Comparison of ENCODE assay signal across 8 cellular contexts in the genomic region with DNA sequence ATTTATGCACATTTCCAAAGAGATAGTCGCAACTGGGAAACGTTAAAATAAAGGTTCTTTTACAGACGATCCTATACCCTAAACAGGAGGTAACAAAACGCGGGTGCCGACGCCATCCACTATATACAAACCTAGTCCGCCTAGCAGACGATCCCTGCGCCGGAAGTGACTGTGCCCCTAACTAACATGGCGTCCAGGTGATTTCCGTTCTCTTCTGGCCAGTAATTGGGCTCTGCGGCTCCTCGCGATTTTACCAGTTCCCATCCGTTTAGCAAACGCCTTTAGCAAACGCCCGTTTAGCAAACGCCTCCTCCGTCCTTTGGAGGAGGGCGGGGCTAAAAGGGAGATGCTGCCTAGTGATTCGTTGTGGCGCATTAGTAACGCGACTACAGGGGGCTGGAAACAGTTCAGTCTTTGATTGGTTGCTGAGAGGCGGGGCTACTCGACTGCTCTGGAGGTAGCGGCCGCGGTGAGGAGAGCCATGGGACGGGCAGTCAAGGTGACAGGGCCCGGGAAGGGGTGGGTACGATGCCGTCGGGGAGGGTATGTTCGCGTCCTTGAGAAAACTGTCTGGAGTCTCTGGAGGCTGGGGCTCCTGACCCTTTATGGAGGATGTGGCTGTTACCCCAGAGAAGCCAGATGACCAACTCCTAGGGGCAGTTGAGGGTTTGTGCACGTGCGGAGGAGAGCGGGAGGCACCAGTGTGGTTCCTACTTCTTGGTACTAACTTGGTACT. TPM values are rescaled to one million over a fixed set of nuclear protein-coding genes. Genes with fewer than 3 reads are reported as not detected.
A peak's percentile ranks its signal among the peaks of the same experiment; 100 is the strongest.
DNase-seq lines count a peak whose midpoint lies in the region; ATAC-seq and TF ChIP-seq lines count a peak whose summit lies in the region.

A gene (plus strand): TSS at position 405 of the 736 bp plus-strand sequence. CDS start 77 bp downstream, at position 482.

- H3K4me3 ChIP-seq in BE2C (ENCODE audit: low read depth, low read length) = peak within 1 kb of the TSS; percentile 97
- peak within 1 kb of the TSS; percentile 54 for H3K4me3 ChIP-seq in colonic mucosa

- H3K9me3 ChIP-seq in BE2C = no peaks in the 10 kb centered on the region
- no peaks in the 10 kb centered on the region for H3K9me3 ChIP-seq in colonic mucosa

- H3K9ac ChIP-seq in colonic mucosa (ENCODE audit: low read depth in 2 of 2, low read length in 2 of 2) = peak within 1 kb of the TSS; percentile 58 to 87

- intact Hi-C loops in colonic mucosa (cut with DNase I) = loop anchor here (5.0 kb wide), 1 partner anchor 92 kb away; a partner anchor contains a TSS

- no peaks in the 10 kb centered on the region for H3K27me3 ChIP-seq in BE2C
- H3K27me3 ChIP-seq in colonic mucosa = no peaks in the 10 kb centered on the region
- no peaks in the 10 kb centered on the region for H3K27me3 ChIP-seq in layer of hippocampus (ENCODE audit: control insufficient read depth, insufficient read depth, low read length)

- peak; percentile 99 for ATAC-seq in HG03460 (IDR thresholded peaks at IDR 0.05; ENCODE audit: unreplicated experiment)

- H3K27ac ChIP-seq in colonic mucosa = peak within 1 kb of the TSS; percentile 84
- H3K27ac ChIP-seq in layer of hippocampus (ENCODE audit: low read depth, low read length) = peak within 1 kb of the TSS; percentile 79

- H3K36me3 ChIP-seq in BE2C = no peaks in the 10 kb centered on the region
- no peaks in the 10 kb centered on the region for H3K36me3 ChIP-seq in colonic mucosa

- peak; percentile 97 for DNase-seq in BE2C
- peak; percentile 75 for DNase-seq in GM19240 (ENCODE audit: insufficient read length, low spot score)
- peak; percentile 98 to 99 for DNase-seq in NCI-H526 (lab: John Stamatoyannopoulos, UW)
- peak; percentile 97 for DNase-seq in activated CD4-positive, alpha-beta T cell treated with anti-CD3 and anti-CD28 coated beads for 48 hours
- peak; percentile 98 for DNase-seq in colonic mucosa
- peak; percentile 75 to 87 for DNase-seq in stimulated activated CD4-positive, alpha-beta T cell treated with anti-CD3 and anti-CD28 coated beads, Interleukin-1b, Interleukin-23, amount 100 ng/mL, for 4 hours (ENCODE audit: low read depth in 2 of 2)

- H3K4me1 ChIP-seq in BE2C (no peaks in the 10 kb centered on the region; the same call in 1 of the 2 replicates), colonic mucosa (no peaks in the 10 kb centered on the region)

- TF ChIP-seq CTCF in BE2C (IDR thresholded peaks at IDR 0.05; ENCODE audit: low read depth, low read length) = peak; percentile 18; the same call in 1 of the 2 replicates
- no peak for TF ChIP-seq CTCF in colonic mucosa (IDR thresholded peaks at IDR 0.05)

RNA-seq across cellular contexts. Expression of the gene that starts here (rescaled TPM):
- polyA plus RNA-seq in BE2C (2012; ENCODE audit: insufficient read depth, insufficient read length, low read depth) = 12.3 TPM
- total RNA-seq in colonic mucosa = 10 to 100 TPM; 12.1 TPM

Comparison
In these comparisons a context has a peak if more than half of its experiments do, and no peak if none do; other contexts are left out.
1. Peak in every context shown above with its lines: DNase-seq, ATAC-seq, H3K4me3 ChIP-seq and H3K27ac ChIP-seq.